In the genomic region with DNA sequence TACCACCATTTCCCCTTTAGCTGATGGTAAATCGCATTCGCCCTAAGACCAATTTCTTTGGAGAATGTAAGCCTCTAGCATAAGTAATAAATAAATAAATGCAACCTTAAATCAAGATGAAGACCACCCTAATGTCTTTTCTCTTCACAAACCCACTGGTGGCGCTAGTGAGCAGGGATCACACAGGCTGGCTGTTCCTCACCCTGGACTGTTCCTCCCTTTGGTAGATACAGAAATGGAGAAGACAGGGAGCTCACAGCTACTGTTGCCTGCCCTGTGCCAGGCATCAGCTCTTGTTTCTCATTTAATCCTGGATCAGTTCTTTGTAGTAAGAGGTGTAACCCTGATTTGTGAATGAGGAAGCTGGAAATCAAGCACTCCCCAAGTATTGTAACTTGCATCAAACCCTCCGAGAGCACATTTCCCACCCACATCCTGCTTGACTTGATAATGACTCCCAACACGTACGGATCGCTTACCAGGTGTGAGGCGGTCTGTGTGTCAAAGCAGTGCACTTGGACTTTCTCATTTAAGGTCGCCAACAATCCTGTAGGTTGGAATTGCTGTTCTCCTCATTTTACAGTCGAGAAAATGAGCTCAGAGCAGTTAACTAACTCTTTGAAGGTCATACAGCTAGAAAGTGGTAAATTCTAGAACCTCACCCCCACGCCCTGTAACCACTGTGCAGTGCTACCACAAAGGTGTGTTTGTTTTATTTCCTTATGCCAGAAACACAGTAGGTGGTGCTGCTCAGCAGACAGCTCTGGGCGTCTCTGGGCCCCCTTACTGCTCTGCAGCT, we compare ENCODE assay signal across 9 cellular contexts.
DNase-seq lines count a peak whose midpoint lies in the region; ATAC-seq and TF ChIP-seq lines count a peak whose summit lies in the region.
"Had no signal": no experiment of that assay in that cellular context is flagged by ENCODE, and none has a peak within 500 bp of the region (broad histone marks: within the 10 kb centered on the region; RNA-seq: fewer than 3 reads in every experiment).

No MANE protein-coding gene starts in this region.

- H3K27ac ChIP-seq in PC-3 (ENCODE audit: low read length) (no peak overlapping the region), thyroid gland (no peak overlapping the region), ovary (no peak overlapping the region)

- WGBS in thyroid gland, 2 donors: 81 to 82% methylated on average over 12 of the region's 12 CpGs
- 88 to 93% (median 88%) methylated on average over 12 of the region's 12 CpGs for WGBS in ovary, 3 donors

- ATAC-seq in PC-3: no peak

- intact Hi-C loops in PC-3 (cut with micrococcal nuclease) (no loop called here), thyroid gland (cut with DNase I) (no loop called here), ovary (cut with DNase I) (no loop called here)

- peak overlapping the region; percentile 76 for H3K4me3 Mint-ChIP-seq in activated naive CD4-positive, alpha-beta T cell treated with anti-CD3 and anti-CD28 coated beads, Interleukin-2, amount 50 U/mL, for 24 hours

- no peak overlapping the region for H3K9ac ChIP-seq in PC-3 (ENCODE audit: low read length)

- TF ChIP-seq POLR2A in thyroid gland (IDR thresholded peaks at IDR 0.05) (no peak), ovary (IDR thresholded peaks at IDR 0.05) (no peak)

- H3K9me3 ChIP-seq in PC-3 (ENCODE audit: low read length) (no peaks in the 10 kb centered on the region), thyroid gland (no peaks in the 10 kb centered on the region), ovary (no peaks in the 10 kb centered on the region)

- peaks cover 68% of the 10 kb centered on the region for H3K27me3 ChIP-seq in PC-3 (ENCODE audit: low read length)
- H3K27me3 ChIP-seq in thyroid gland: no peaks in the 10 kb centered on the region
- no peaks in the 10 kb centered on the region for H3K27me3 ChIP-seq in ovary

- no peaks in the 10 kb centered on the region for H3F3A ChIP-seq in PC-3 (ENCODE audit: low read length, unreplicated experiment)

- CTCF ChIA-PET in PC-3 (lab: Charles Lee): no interaction called here

- H3K4me1 Mint-ChIP-seq in activated naive CD4-positive, alpha-beta T cell treated with anti-CD3 and anti-CD28 coated beads, Interleukin-2, amount 50 U/mL, for 24 hours: peaks cover 61% of the 10 kb centered on the region

- H3K27ac Mint-ChIP-seq in activated naive CD4-positive, alpha-beta T cell treated with anti-CD3 and anti-CD28 coated beads, Interleukin-2, amount 50 U/mL, for 24 hours: peak overlapping the region; percentile 88

- H4K20me1 ChIP-seq in PC-3 (ENCODE audit: low read length): no peaks in the 10 kb centered on the region

- H3K36me3 ChIP-seq in PC-3 (ENCODE audit: low read depth, low read length) (no peaks in the 10 kb centered on the region), thyroid gland (no peaks in the 10 kb centered on the region), ovary (no peaks in the 10 kb centered on the region)

- no peak overlapping the region for H3K4me3 ChIP-seq in PC-3 (ENCODE audit: low read length)
- no peak overlapping the region for H3K4me3 ChIP-seq in thyroid gland (replicated peaks in 1 of 3)
- H3K4me3 ChIP-seq in ovary: no peak overlapping the region

- H3K27me3 Mint-ChIP-seq in activated naive CD4-positive, alpha-beta T cell treated with anti-CD3 and anti-CD28 coated beads, Interleukin-2, amount 50 U/mL, for 24 hours: no peaks in the 10 kb centered on the region

- H3K36me3 Mint-ChIP-seq in activated naive CD4-positive, alpha-beta T cell treated with anti-CD3 and anti-CD28 coated beads, Interleukin-2, amount 50 U/mL, for 24 hours: peaks cover 1% of the 10 kb centered on the region

- no peak for TF ChIP-seq EP300 in ovary (IDR thresholded peaks at IDR 0.05)

- H3K4me1 ChIP-seq in PC-3 (ENCODE audit: insufficient read depth, low read length) (no peaks in the 10 kb centered on the region), thyroid gland (no peaks in the 10 kb centered on the region), ovary (ENCODE audit: insufficient read depth) (no peaks in the 10 kb centered on the region)

- no peak overlapping the region for H3K4me2 ChIP-seq in PC-3 (ENCODE audit: low read length)

- H3K9me2 ChIP-seq in PC-3 (replicated peaks; ENCODE audit: low read length): no peaks in the 10 kb centered on the region

- DNase-seq in NCI-H82 (lab: John Stamatoyannopoulos, UW): peak; percentile 31
- DNase-seq in NCI-H82 treated with DMSO at 0.1 percent for 48 hours (lab: John Stamatoyannopoulos, UW; ENCODE audit: unreplicated experiment): no peak
- DNase-seq in PC-3: no peak
- peak; percentile 14 to 30 for DNase-seq in stimulated activated CD4-positive, alpha-beta T cell treated with anti-CD3 and anti-CD28 coated beads, Interleukin-2, amount 100 ng/mL, for 24 hours
- DNase-seq in thyroid gland: no peak
- no peak for DNase-seq in ovary
- DNase-seq in globus pallidus (ENCODE audit: low spot score): no peak
- DNase-seq: NCI-H446 treated with DMSO at 0.1 percent for 48 hours had no signal

- POLR2A ChIA-PET in PC-3 (lab: Charles Lee; ENCODE audit: unreplicated experiment): no interaction called here

- BruUV-seq in PC-3 (replicated peaks; lab: Mats Ljungman, UMichigan): no TSS peak

- no peaks in the 10 kb centered on the region for H3K9me3 Mint-ChIP-seq in activated naive CD4-positive, alpha-beta T cell treated with anti-CD3 and anti-CD28 coated beads, Interleukin-2, amount 50 U/mL, for 24 hours

- TF ChIP-seq CTCF in PC-3 (conservative IDR thresholded peaks at IDR 0.05; ENCODE audit: low read depth, low read length): peak; percentile 51
- no peak for TF ChIP-seq CTCF in thyroid gland (IDR thresholded peaks at IDR 0.05)
- no peak for TF ChIP-seq CTCF in ovary (IDR thresholded peaks at IDR 0.05)

- H3K79me2 ChIP-seq in PC-3 (ENCODE audit: low read length): no peaks in the 10 kb centered on the region

- H2AFZ ChIP-seq in PC-3 (ENCODE audit: low read length): no peak overlapping the region

Comparison
In these comparisons a context has a peak if more than half of its experiments do, and no peak if none do; other contexts are left out.
1. DNase-seq: peak in NCI-H82 (single experiment) and stimulated activated CD4-positive, alpha-beta T cell treated with anti-CD3 and anti-CD28 coated beads, Interleukin-2, amount 100 ng/mL, for 24 hours (2 of 2); none in NCI-H82 treated with DMSO at 0.1 percent for 48 hours (single experiment), PC-3 (single experiment), thyroid gland (0 of 2), ovary (0 of 5) and globus pallidus (single experiment).